Comparison of ENCODE assay signal across 16 cellular contexts in the genomic region with DNA sequence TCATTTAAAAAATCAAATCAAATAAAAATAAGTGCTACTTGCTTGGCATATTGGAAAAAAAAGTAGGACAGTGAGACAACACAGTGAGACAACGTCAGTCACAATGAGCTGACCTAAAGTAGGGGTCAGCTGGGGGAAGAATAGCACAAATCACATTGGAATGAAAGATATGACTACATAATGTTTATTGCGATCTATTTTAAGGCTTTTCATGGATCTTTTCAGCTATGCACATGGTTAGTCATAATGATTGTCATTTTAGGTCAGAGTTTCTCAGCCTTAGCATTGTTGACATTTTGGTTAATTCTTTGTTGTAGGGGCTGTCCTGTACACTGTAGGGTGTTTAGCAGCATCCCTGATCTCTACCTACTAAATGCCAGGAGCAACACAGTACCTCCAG. TPM values are rescaled to one million over a fixed set of nuclear protein-coding genes. Genes with fewer than 3 reads are reported as not detected.
A peak's percentile ranks its signal among the peaks of the same experiment; 100 is the strongest.
DNase-seq lines count a peak whose midpoint lies in the region; TF ChIP-seq lines count a peak whose summit lies in the region.
"Had no signal": no experiment of that assay in that cellular context is flagged by ENCODE, and none has a peak within 500 bp of the region (broad histone marks: within the 10 kb centered on the region; RNA-seq: fewer than 3 reads in every experiment).

No MANE protein-coding gene starts in this region.

- no peak overlapping the region for H2AFZ ChIP-seq in trophoblast cell (ENCODE audit: insufficient read depth, low read length, poor library complexity)
- H2AFZ ChIP-seq: GM23338 had no signal

- peaks cover 3% of the 10 kb centered on the region for H3K79me1 ChIP-seq in trophoblast cell (ENCODE audit: low read length)

- TF ChIP-seq CTCF in nephron progenitor cell (IDR thresholded peaks at IDR 0.05) = no peak

- H3K9me3 Mint-ChIP-seq in nephron progenitor cell = peaks cover 3% of the 10 kb centered on the region
- H3K9me3 Mint-ChIP-seq: activated CD4-positive, alpha-beta memory T cell treated with anti-CD3 and anti-CD28 coated beads, Interleukin-2, amount 10 ng/mL, durations not matched to agents 7 days and 5 days; GM23338; naive B cell had no signal

- H3K4me2 ChIP-seq in trophoblast cell (ENCODE audit: low read length) = no peak overlapping the region
- H3K4me2 ChIP-seq: GM23338 had no signal

- no peaks in the 10 kb centered on the region for H3K27me3 ChIP-seq in trophoblast cell (ENCODE audit: insufficient read depth, low read length)

- H3K4ac ChIP-seq in trophoblast cell (ENCODE audit: low read depth, low read length) = no peak overlapping the region

- H3K18ac ChIP-seq in trophoblast cell (ENCODE audit: low read length) = no peak overlapping the region

- H3K27ac ChIP-seq in trophoblast cell (ENCODE audit: low read depth, low read length) = no peak overlapping the region
- H3K27ac ChIP-seq: HL-60 had no signal

- no peak overlapping the region for H2BK120ac ChIP-seq in trophoblast cell (ENCODE audit: insufficient read depth, low read length, poor library complexity)

- H4K12ac ChIP-seq in trophoblast cell (ENCODE audit: low read depth, low read length) = no peak overlapping the region

- no peak overlapping the region for H2BK12ac ChIP-seq in trophoblast cell (ENCODE audit: low read length)

- H3K9me3 ChIP-seq in trophoblast cell (ENCODE audit: insufficient read depth, low read depth, low read length) = no peaks in the 10 kb centered on the region

- H2BK5ac ChIP-seq in trophoblast cell (ENCODE audit: low read depth, low read length, poor library complexity) = no peak overlapping the region

- H3K27ac Mint-ChIP-seq in nephron progenitor cell = no peak overlapping the region
- H3K27ac Mint-ChIP-seq: activated CD4-positive, alpha-beta memory T cell treated with anti-CD3 and anti-CD28 coated beads, Interleukin-2, amount 10 ng/mL, durations not matched to agents 7 days and 5 days; GM23338 had no signal

- no peak overlapping the region for H3K14ac ChIP-seq in trophoblast cell (ENCODE audit: low read length)

- H3K79me2 ChIP-seq in trophoblast cell (ENCODE audit: control insufficient read depth, insufficient read depth, low read length, poor library complexity) = no peaks in the 10 kb centered on the region

- peaks cover 4% of the 10 kb centered on the region for H3K27me3 Mint-ChIP-seq in nephron progenitor cell (ENCODE audit: low read depth, poor library complexity)
- H3K27me3 Mint-ChIP-seq: activated CD4-positive, alpha-beta memory T cell treated with anti-CD3 and anti-CD28 coated beads, Interleukin-2, amount 10 ng/mL, durations not matched to agents 7 days and 5 days; naive B cell had no signal

- WGBS in trophoblast cell (ENCODE audit: extremely low coverage, insufficient coverage, insufficient read length) = no CpG with 5 or more reads among the region's 2 CpGs

- H3K4me3 ChIP-seq in trophoblast cell (ENCODE audit: low read depth, low read length) = no peak overlapping the region
- H3K4me3 ChIP-seq: GM23338 had no signal

- no peak overlapping the region for H4K91ac ChIP-seq in trophoblast cell (ENCODE audit: low read depth, low read length)

- no peak overlapping the region for H3K9ac ChIP-seq in trophoblast cell (ENCODE audit: low read length)

- peaks cover 2 to 15% of the 10 kb centered on the region in 2 experiments for H3K36me3 ChIP-seq in trophoblast cell (ENCODE audit: control insufficient read depth in 1 of 2, insufficient read depth in 2 of 2, low read length in 2 of 2)

- H3K4me1 Mint-ChIP-seq in nephron progenitor cell = peaks cover 22% of the 10 kb centered on the region

- no peak overlapping the region for H2AK5ac ChIP-seq in trophoblast cell (ENCODE audit: low read length)

- H3K4me1 ChIP-seq in trophoblast cell (ENCODE audit: control insufficient read depth in 1 of 2, insufficient read depth in 2 of 2, low read length in 2 of 2) = peaks cover 3 to 8% of the 10 kb centered on the region in 2 experiments

- peaks cover 30% of the 10 kb centered on the region for H3K36me3 Mint-ChIP-seq in nephron progenitor cell (ENCODE audit: low read depth)
- H3K36me3 Mint-ChIP-seq: naive B cell had no signal

- H3K23ac ChIP-seq in trophoblast cell (ENCODE audit: low read length) = no peak overlapping the region

- H3K4me3 Mint-ChIP-seq in nephron progenitor cell = no peak overlapping the region
- H3K4me3 Mint-ChIP-seq: activated CD4-positive, alpha-beta memory T cell treated with anti-CD3 and anti-CD28 coated beads, Interleukin-2, amount 10 ng/mL, durations not matched to agents 7 days and 5 days; GM23338; naive B cell had no signal

- H4K8ac ChIP-seq in trophoblast cell (ENCODE audit: low read depth, low read length) = no peak overlapping the region

- peak; percentile 65 for DNase-seq in AG08395 (ENCODE audit: low spot score)
- peak; percentile 94 for DNase-seq in M059J (ENCODE audit: low read depth)
- DNase-seq in dermis blood vessel endothelial cell = peak; percentile 56
- DNase-seq in trophoblast cell = peak; percentile 14 to 49
- DNase-seq in NCI-H345 treated with DMSO at 0.1 percent for 48 hours (lab: John Stamatoyannopoulos, UW; ENCODE audit: unreplicated experiment) = no peak
- no peak for DNase-seq in effector CD8-positive, alpha-beta T cell (lab: John Stamatoyannopoulos, UW)
- no peak for DNase-seq in nephron progenitor cell
- DNase-seq in NCI-H2107 treated with DMSO at 0.1 percent for 48 hours (lab: John Stamatoyannopoulos, UW; ENCODE audit: unreplicated experiment) = no peak
- DNase-seq: activated CD4-positive, alpha-beta memory T cell treated with anti-CD3 and anti-CD28 coated beads, Interleukin-2, amount 10 ng/mL, durations not matched to agents 7 days and 5 days; activated gamma-delta T cell; cerebellar nuclear complex; left cardiac atrium; naive B cell; NCI-H2227 treated with DMSO at 0.1 percent for 48 hours had no signal

RNA-seq across cellular contexts. Expression of a gene that starts 44.5 kb away (rescaled TPM):
- total RNA-seq in M059J (2014; rRNA removed; shearing (Covaris generic)) = 38.7 and 49.9 TPM in 2 replicates
- 7.5 and 15.5 TPM in 2 replicates for total RNA-seq in dermis blood vessel endothelial cell
- polyA plus RNA-seq in trophoblast cell (2013) = 35.8 and 36.3 TPM in 2 replicates

Comparison
In these comparisons a context has a peak if more than half of its experiments do, and no peak if none do; other contexts are left out.
1. DNase-seq: peak in AG08395 (single experiment), M059J (single experiment), dermis blood vessel endothelial cell (single experiment) and trophoblast cell (2 of 2); none in NCI-H345 treated with DMSO at 0.1 percent for 48 hours (single experiment), effector CD8-positive, alpha-beta T cell (single experiment), nephron progenitor cell (single experiment) and NCI-H2107 treated with DMSO at 0.1 percent for 48 hours (single experiment).